ENCODE assay signal across 8 cellular contexts in genomic region chr3:50616003-50616769, GRCh38. TPM values are rescaled to one million over a fixed set of nuclear protein-coding genes. Genes with fewer than 3 reads are reported as not detected.
DNase-seq lines count a peak whose midpoint lies in the region; TF ChIP-seq lines count a peak whose summit lies in the region.

No MANE protein-coding gene starts in this region.

- H3K4ac ChIP-seq in mesendoderm (ENCODE audit: low read depth, low read length) = no peak overlapping the region

- H2AK5ac ChIP-seq in mesendoderm (ENCODE audit: low read length) = no peak overlapping the region

- H3K27me3 Mint-ChIP-seq in endodermal cell (ENCODE audit: insufficient read depth) = peaks cover 29% of the 10 kb centered on the region

- H3K4me3 ChIP-seq in NT2/D1 (ENCODE audit: insufficient read length, low read depth) = peak overlapping the region; percentile 48
- peak overlapping the region; percentile 73 for H3K4me3 ChIP-seq in endodermal cell (ENCODE audit: low read length)
- peak overlapping the region; percentile 47 for H3K4me3 ChIP-seq in mesendoderm (ENCODE audit: low read length)

- H2BK120ac ChIP-seq in mesendoderm (ENCODE audit: low read depth, low read length) = no peak overlapping the region

- H3K27me3 ChIP-seq in NT2/D1 (ENCODE audit: insufficient read depth, insufficient read length) = peaks cover 37% of the 10 kb centered on the region
- H3K27me3 ChIP-seq in endodermal cell (ENCODE audit: control insufficient read depth, insufficient read depth, low read length, poor library complexity, severe bottlenecking) = peaks cover 14% of the 10 kb centered on the region
- no peaks in the 10 kb centered on the region for H3K27me3 ChIP-seq in mesendoderm (ENCODE audit: insufficient read depth, low read length, poor library complexity)

- H4K5ac ChIP-seq in mesendoderm (ENCODE audit: low read length) = no peak overlapping the region

- peaks cover 15% of the 10 kb centered on the region for H3K36me3 ChIP-seq in NT2/D1 (ENCODE audit: insufficient read depth, insufficient read length, low read length)
- H3K36me3 ChIP-seq in endodermal cell (ENCODE audit: control insufficient read depth, insufficient read depth, low read length) = no peaks in the 10 kb centered on the region
- H3K36me3 ChIP-seq in mesendoderm (ENCODE audit: control insufficient read depth, insufficient read depth, low read length) = no peaks in the 10 kb centered on the region

- peak overlapping the region; percentile 70 for H3K9ac ChIP-seq in NT2/D1 (ENCODE audit: insufficient read length, low read depth)
- H3K9ac ChIP-seq in endodermal cell (ENCODE audit: extremely low read depth, low read length, poor library complexity, severe bottlenecking) = no peak overlapping the region
- H3K9ac ChIP-seq in mesendoderm (ENCODE audit: low read length) = peak overlapping the region; percentile 65

- H3K56ac ChIP-seq in mesendoderm (ENCODE audit: low read length) = peak overlapping the region; percentile 68

- H3K9me3 Mint-ChIP-seq in endodermal cell = no peaks in the 10 kb centered on the region

- H3K18ac ChIP-seq in mesendoderm (ENCODE audit: low read length) = no peak overlapping the region

- peak; percentile 91 for DNase-seq in Ammon's horn (ENCODE audit: low spot score)
- peak; percentile 88 for DNase-seq in GM19240 (ENCODE audit: insufficient read length, low spot score)
- DNase-seq in HUDEP-2 (lab: John Stamatoyannopoulos, UW; ENCODE audit: unreplicated experiment in 76 of 76) = peak in 72 of 76 experiments; percentile 24 to 86 (median 69)
- DNase-seq in NT2/D1 (ENCODE audit: low read depth, low spot score) = peak; percentile 84
- peak; percentile 66 for DNase-seq in activated CD8-positive, alpha-beta memory T cell treated with anti-CD3 and anti-CD28 coated beads, Interleukin-2, amount 50 U/mL, for 24 hours (ENCODE audit: extremely low read depth)
- DNase-seq in endodermal cell = peak; percentile 95
- peak; percentile 92 for DNase-seq in mesendoderm
- peak; percentile 69 for DNase-seq in stimulated activated CD8-positive, alpha-beta memory T cell treated with anti-CD3 and anti-CD28 coated beads, Interleukin-12 subunit alpha, Interleukin-12 subunit beta, amount 100 ng/mL, for 1 hour (ENCODE audit: low read depth)

- no peak overlapping the region for H2BK15ac ChIP-seq in mesendoderm (replicated peaks; ENCODE audit: low read depth)

- H3K4me2 ChIP-seq in mesendoderm (ENCODE audit: low read length) = peak overlapping the region; percentile 95

- H3K4me1 Mint-ChIP-seq in endodermal cell = peaks cover 17% of the 10 kb centered on the region

- H3K36me3 Mint-ChIP-seq in endodermal cell (ENCODE audit: low read depth) = peaks cover 5% of the 10 kb centered on the region

- H3K9me3 ChIP-seq in NT2/D1 (ENCODE audit: insufficient read depth, low read length) (no peaks in the 10 kb centered on the region), endodermal cell (ENCODE audit: control insufficient read depth, low read length) (no peaks in the 10 kb centered on the region)

- H3K27ac Mint-ChIP-seq in endodermal cell = peak overlapping the region; percentile 59

- H2BK5ac ChIP-seq in mesendoderm (ENCODE audit: low read length) = no peak overlapping the region

- H3K4me3 Mint-ChIP-seq in endodermal cell = peak overlapping the region; percentile 71

- peaks cover 7% of the 10 kb centered on the region for H3K79me1 ChIP-seq in mesendoderm (ENCODE audit: low read length)

- peak; percentile 97 for TF ChIP-seq CTCF in endodermal cell (conservative IDR thresholded peaks at IDR 0.05)

- H4K8ac ChIP-seq in mesendoderm (ENCODE audit: low read depth, low read length) = no peak overlapping the region

- no peak overlapping the region for H3K23ac ChIP-seq in mesendoderm (ENCODE audit: low read length)

- H3K27ac ChIP-seq in endodermal cell (ENCODE audit: low read depth, low read length) = no peak overlapping the region
- no peak overlapping the region for H3K27ac ChIP-seq in mesendoderm (ENCODE audit: low read depth, low read length)

- WGBS in endodermal cell (ENCODE audit: insufficient coverage in 1 of 2, insufficient read length in 1 of 2), 2 experiments = 6% methylated on average over 19 to 24 of the region's 24 CpGs
- no CpG with 5 or more reads among the region's 24 CpGs for WGBS in mesendoderm (ENCODE audit: extremely low coverage, insufficient coverage, low lambda C conversion rate)

- H3K4me1 ChIP-seq in NT2/D1 (ENCODE audit: insufficient read depth, insufficient read length) (peaks cover 9% of the 10 kb centered on the region), endodermal cell (ENCODE audit: control insufficient read depth, insufficient read depth, low read length) (no peaks in the 10 kb centered on the region), mesendoderm (ENCODE audit: control insufficient read depth, low read depth, low read length) (peaks cover 8% of the 10 kb centered on the region)

- no peaks in the 10 kb centered on the region for H3K79me2 ChIP-seq in mesendoderm (ENCODE audit: control insufficient read depth, insufficient read depth, low read length)

RNA-seq across cellular contexts. Expression of gene MAPKAPK3, which starts 0.8 kb away (rescaled TPM):
- total RNA-seq in endodermal cell = 10 to 100 TPM; 37.2 to 39.7 TPM
- polyA plus RNA-seq in endodermal cell (2013, experiment 1 of 2) = 29.9 TPM
- polyA plus RNA-seq in endodermal cell (2013, experiment 2 of 2) = 26.1 TPM
- 35.2 TPM for polyA plus RNA-seq in mesendoderm (2013, experiment 1 of 2)
- 36.3 TPM for polyA plus RNA-seq in mesendoderm (2013, experiment 2 of 2)

RNA-seq across cellular contexts. Expression of gene CISH, which starts 4.6 kb away (rescaled TPM):
- total RNA-seq in endodermal cell = 1 to 10 TPM; 1.2 to 2.0 TPM
- 3.6 TPM for polyA plus RNA-seq in endodermal cell (2013, experiment 1 of 2)
- 3.7 TPM for polyA plus RNA-seq in endodermal cell (2013, experiment 2 of 2)
- polyA plus RNA-seq in mesendoderm (2013, experiment 1 of 2) = 2.4 TPM
- 2.3 TPM for polyA plus RNA-seq in mesendoderm (2013, experiment 2 of 2)

RNA-seq across cellular contexts. Expression of gene HEMK1, which starts 46.9 kb away (rescaled TPM):
- total RNA-seq in endodermal cell = 10 to 100 TPM; 24.1 to 25.8 TPM
- polyA plus RNA-seq in endodermal cell (2013, experiment 1 of 2) = 21.2 TPM
- 19.8 TPM for polyA plus RNA-seq in endodermal cell (2013, experiment 2 of 2)
- polyA plus RNA-seq in mesendoderm (2013, experiment 1 of 2) = 5.3 TPM
- polyA plus RNA-seq in mesendoderm (2013, experiment 2 of 2) = 5.4 TPM

RNA-seq across cellular contexts. Expression of gene C3orf18, which starts 48.6 kb away (rescaled TPM):
- 10 to 100 TPM; 14.4 to 16.9 TPM for total RNA-seq in endodermal cell
- 15.6 TPM for polyA plus RNA-seq in endodermal cell (2013, experiment 1 of 2)
- polyA plus RNA-seq in endodermal cell (2013, experiment 2 of 2) = 15.4 TPM
- 1.9 TPM for polyA plus RNA-seq in mesendoderm (2013, experiment 1 of 2)
- polyA plus RNA-seq in mesendoderm (2013, experiment 2 of 2) = 1.9 TPM

RNA-seq across cellular contexts. Expression of gene DOCK3, which starts 58.5 kb away (rescaled TPM):
- 1 to 10 TPM; 7.7 to 8.5 TPM for total RNA-seq in endodermal cell
- polyA plus RNA-seq in endodermal cell (2013, experiment 1 of 2) = 4.2 TPM
- polyA plus RNA-seq in endodermal cell (2013, experiment 2 of 2) = 3.9 TPM
- 0.93 TPM for polyA plus RNA-seq in mesendoderm (2013, experiment 1 of 2)
- polyA plus RNA-seq in mesendoderm (2013, experiment 2 of 2) = 0.91 TPM
